In the genomic region with DNA sequence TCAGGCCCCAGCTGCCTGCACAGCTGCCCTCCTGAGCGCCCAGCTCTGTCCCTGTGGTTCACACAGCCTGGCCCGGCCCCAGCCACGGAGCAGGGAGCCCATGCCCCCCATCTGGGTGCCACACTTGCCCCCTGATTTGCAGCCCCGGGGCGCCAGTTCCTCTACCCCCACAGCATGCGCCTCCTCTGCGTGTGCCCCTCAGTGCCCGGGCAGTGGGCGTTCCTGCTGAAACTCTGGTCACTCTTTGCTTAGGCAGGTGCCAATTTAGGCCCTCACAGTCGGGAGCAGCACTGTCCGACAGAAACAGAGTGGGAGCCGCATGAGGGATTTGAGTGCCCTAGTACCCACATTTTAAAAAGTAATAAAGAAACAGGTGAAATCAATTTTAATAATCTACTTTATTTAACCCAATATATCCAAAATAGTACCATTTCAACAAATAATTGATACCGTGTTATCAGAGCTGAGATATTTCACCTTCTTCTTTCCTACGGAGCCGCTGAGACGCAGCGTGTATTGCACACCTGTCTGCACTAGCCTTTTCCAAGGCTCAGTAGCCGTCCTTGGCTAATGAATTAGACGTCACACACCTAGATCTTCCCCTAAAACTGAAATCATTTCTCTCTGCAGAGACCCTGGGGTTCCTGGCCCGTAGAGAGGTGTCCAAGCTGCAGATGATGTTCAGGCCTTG, we compare ENCODE assay signal across 15 cellular contexts.
DNase-seq lines count a peak whose midpoint lies in the region; ATAC-seq and TF ChIP-seq lines count a peak whose summit lies in the region.
"Had no signal": no experiment of that assay in that cellular context is flagged by ENCODE, and none has a peak within 500 bp of the region (broad histone marks: within the 10 kb centered on the region; RNA-seq: fewer than 3 reads in every experiment).

No MANE protein-coding gene starts in this region.

- no peak overlapping the region for H3K14ac ChIP-seq in IMR-90 (replicated peaks; ENCODE audit: low read depth, low read length)

- no peak for TF ChIP-seq CTCF in IMR-90 (conservative IDR thresholded peaks at IDR 0.05; ENCODE audit: low read depth, low read length)

- H3K56ac ChIP-seq in IMR-90 (ENCODE audit: extremely low read depth, insufficient read depth, low read length): no peak overlapping the region

- H3K27ac ChIP-seq in IMR-90 (ENCODE audit: insufficient read depth, low read length): peak overlapping the region; percentile 29; the same call in 1 of the 2 replicates
- peak overlapping the region; percentile 80 for H3K27ac ChIP-seq in duodenal mucosa (ENCODE audit: low read depth, low read length)
- peak overlapping the region; percentile 97 for H3K27ac ChIP-seq in mucosa of rectum (ENCODE audit: low read depth in 2 of 2, low read length in 2 of 2)
- peak overlapping the region; percentile 65 for H3K27ac ChIP-seq in subcutaneous abdominal adipose tissue (ENCODE audit: low read depth, low read length)
- H3K27ac ChIP-seq: C4-2B, KMS-11, psoas muscle had no signal

- peak overlapping the region; percentile 94 for H2AK9ac ChIP-seq in IMR-90 (replicated peaks; ENCODE audit: low read depth, low read length, poor library complexity)

- intact Hi-C loops in IMR-90 (cut with micrococcal nuclease): no loop called here

- peaks cover 16% of the 10 kb centered on the region for H3K4me1 Mint-ChIP-seq in stimulated activated naive CD8-positive, alpha-beta T cell treated with anti-CD3 and anti-CD28 coated beads, Interleukin-15, amount 100 ng/mL, for 72 hours

- H2BK20ac ChIP-seq in IMR-90 (ENCODE audit: low read depth, low read length): no peak overlapping the region

- H3K9ac ChIP-seq in IMR-90 (ENCODE audit: low read depth, low read length): no peak overlapping the region
- peak overlapping the region; percentile 72 to 73 for H3K9ac ChIP-seq in duodenal mucosa (ENCODE audit: low read depth in 1 of 2, low read length in 2 of 2)
- peak overlapping the region; percentile 44 to 67 for H3K9ac ChIP-seq in mucosa of rectum (ENCODE audit: low read depth in 1 of 2, low read length in 2 of 2)
- H3K9ac ChIP-seq in subcutaneous abdominal adipose tissue (ENCODE audit: low read length in 5 of 5): peak overlapping the region in 1 of 5 donors; percentile 47
- H3K9ac ChIP-seq: KMS-11 had no signal

- peak overlapping the region; percentile 90 for H2AFZ ChIP-seq in IMR-90 (replicated peaks; ENCODE audit: low read length, poor library complexity)

- H3K9me3 ChIP-seq in IMR-90 (ENCODE audit: control insufficient read depth, insufficient read depth, low read length) (no peaks in the 10 kb centered on the region), duodenal mucosa (ENCODE audit: control insufficient read depth in 1 of 2, low read length in 2 of 2) (no peaks in the 10 kb centered on the region), mucosa of rectum (ENCODE audit: control insufficient read depth in 2 of 2, low read length in 2 of 2) (no peaks in the 10 kb centered on the region), subcutaneous abdominal adipose tissue (ENCODE audit: control insufficient read depth in 5 of 5, low read length in 5 of 5) (no peaks in the 10 kb centered on the region)
- H3K9me3 ChIP-seq: psoas muscle had no signal

- H3K4me3 ChIP-seq in IMR-90 (ENCODE audit: insufficient read depth, low read depth, low read length): no peak overlapping the region
- H3K4me3 ChIP-seq in duodenal mucosa (ENCODE audit: low read depth in 1 of 2, low read length in 2 of 2): peak overlapping the region in 1 of 2 donors; percentile 15
- H3K4me3 ChIP-seq in mucosa of rectum (ENCODE audit: low read length in 2 of 2): peak overlapping the region in 1 of 2 donors; percentile 12
- no peak overlapping the region for H3K4me3 ChIP-seq in subcutaneous abdominal adipose tissue (ENCODE audit: low read depth in 1 of 5, low read length in 5 of 5)
- H3K4me3 ChIP-seq: lung, psoas muscle had no signal

- 93% methylated on average over 5 of the region's 20 CpGs; no CpG with 5 or more reads in 1 of the 2 experiments for WGBS in IMR-90 (ENCODE audit: extremely low coverage in 2 of 2, insufficient read length in 1 of 2), 2 experiments

- H3K4me3 Mint-ChIP-seq in stimulated activated naive CD8-positive, alpha-beta T cell treated with anti-CD3 and anti-CD28 coated beads, Interleukin-15, amount 100 ng/mL, for 72 hours: no peak overlapping the region

- no peak overlapping the region for H3K18ac ChIP-seq in IMR-90 (ENCODE audit: low read depth, low read length)

- H2BK5ac ChIP-seq in IMR-90 (ENCODE audit: low read depth, low read length, poor library complexity, severe bottlenecking): peak overlapping the region; percentile 70

- H3K4me2 ChIP-seq in IMR-90 (ENCODE audit: low read depth, low read length): no peak overlapping the region
- H3K4me2 ChIP-seq: KMS-11 had no signal

- in situ Hi-C loops in IMR-90 (cut with MboI; ENCODE audit: low sequenced_read_pairs): no loop called here

- H3K4ac ChIP-seq in IMR-90 (ENCODE audit: low read depth, low read length): peak overlapping the region; percentile 71; the same call in 1 of the 2 replicates

- no peak for TF ChIP-seq RAD21 in IMR-90 (IDR thresholded peaks at IDR 0.05; ENCODE audit: low read length)

- peak overlapping the region; percentile 83 for H2AK5ac ChIP-seq in IMR-90 (ENCODE audit: low read depth, low read length)

- no peak overlapping the region for H2BK120ac ChIP-seq in IMR-90 (ENCODE audit: low read depth, low read length)

- H3K9me3 Mint-ChIP-seq in stimulated activated naive CD8-positive, alpha-beta T cell treated with anti-CD3 and anti-CD28 coated beads, Interleukin-15, amount 100 ng/mL, for 72 hours: no peaks in the 10 kb centered on the region

- no peak overlapping the region for H2BK15ac ChIP-seq in IMR-90 (ENCODE audit: low read depth, low read length)

- POLR2A ChIA-PET in IMR-90 (lab: Charles Lee; ENCODE audit: unreplicated experiment): no interaction called here

- H3K27me3 Mint-ChIP-seq in stimulated activated naive CD8-positive, alpha-beta T cell treated with anti-CD3 and anti-CD28 coated beads, Interleukin-15, amount 100 ng/mL, for 72 hours: no peaks in the 10 kb centered on the region

- peaks cover 11% of the 10 kb centered on the region for H4K20me1 ChIP-seq in IMR-90 (ENCODE audit: insufficient read depth, low read length)

- peak overlapping the region in 1 of 2 donors; percentile 63 for H3K27ac Mint-ChIP-seq in stimulated activated naive CD8-positive, alpha-beta T cell treated with anti-CD3 and anti-CD28 coated beads, Interleukin-15, amount 100 ng/mL, for 72 hours

- BruUV-seq in IMR-90 (replicated peaks; lab: Mats Ljungman, UMichigan): no TSS peak

- H3K4me1 ChIP-seq in IMR-90 (ENCODE audit: control insufficient read depth, insufficient read depth, low read length): peaks cover 27% of the 10 kb centered on the region
- H3K4me1 ChIP-seq in duodenal mucosa (ENCODE audit: control insufficient read depth in 1 of 2, insufficient read depth in 2 of 2, low read length in 2 of 2): peaks cover 60 to 69% of the 10 kb centered on the region in 2 donors
- H3K4me1 ChIP-seq in mucosa of rectum (ENCODE audit: control insufficient read depth in 2 of 2, insufficient read depth in 2 of 2, low read length in 2 of 2): peaks cover 59 to 61% of the 10 kb centered on the region in 2 donors
- peaks cover 0 to 65% (median 52%) of the 10 kb centered on the region in 5 donors for H3K4me1 ChIP-seq in subcutaneous abdominal adipose tissue (ENCODE audit: control insufficient read depth in 5 of 5, insufficient read depth in 5 of 5, low read length in 5 of 5)
- H3K4me1 ChIP-seq: psoas muscle had no signal

- dilution Hi-C loops in IMR-90 (cut with HindIII; ENCODE audit: low sequenced_read_pairs, unreplicated experiment): no loop called here

- H4K5ac ChIP-seq in IMR-90 (ENCODE audit: low read depth, low read length): no peak overlapping the region

- H3K27me3 ChIP-seq in IMR-90 (ENCODE audit: control insufficient read depth, insufficient read depth, low read length): no peaks in the 10 kb centered on the region
- no peaks in the 10 kb centered on the region for H3K27me3 ChIP-seq in duodenal mucosa (ENCODE audit: control insufficient read depth in 1 of 2, insufficient read depth in 2 of 2, low read length in 2 of 2)
- no peaks in the 10 kb centered on the region for H3K27me3 ChIP-seq in mucosa of rectum (ENCODE audit: control insufficient read depth in 2 of 2, insufficient read depth in 2 of 2, low read length in 2 of 2)
- no peaks in the 10 kb centered on the region for H3K27me3 ChIP-seq in subcutaneous abdominal adipose tissue (ENCODE audit: control insufficient read depth in 5 of 5, insufficient read depth in 4 of 5, low read length in 5 of 5)

- H3K23ac ChIP-seq in IMR-90 (ENCODE audit: low read depth, low read length): no peak overlapping the region

- peak overlapping the region; percentile 32 to 44; a peak in 3 of 4 replicates for H4K8ac ChIP-seq in IMR-90 (ENCODE audit: low read depth in 2 of 2, low read length in 2 of 2)

- peaks cover 7% of the 10 kb centered on the region for H3K36me3 ChIP-seq in IMR-90 (ENCODE audit: control insufficient read depth, insufficient read depth, low read length)
- peaks cover 6 to 14% of the 10 kb centered on the region in 2 donors for H3K36me3 ChIP-seq in duodenal mucosa (ENCODE audit: control insufficient read depth in 1 of 2, insufficient read depth in 2 of 2, low read length in 2 of 2)
- H3K36me3 ChIP-seq in mucosa of rectum (ENCODE audit: control insufficient read depth in 2 of 2, insufficient read depth in 2 of 2, low read length in 2 of 2): peaks cover 9 to 11% of the 10 kb centered on the region in 2 donors
- peaks cover 0 to 21% (median 9%) of the 10 kb centered on the region in 5 donors for H3K36me3 ChIP-seq in subcutaneous abdominal adipose tissue (ENCODE audit: control insufficient read depth in 5 of 5, insufficient read depth in 5 of 5, low read length in 5 of 5)

- peaks cover 26% of the 10 kb centered on the region for H3K9me1 ChIP-seq in IMR-90 (ENCODE audit: insufficient read depth, low read length)

- TF ChIP-seq POLR2A in IMR-90 (IDR thresholded peaks at IDR 0.05; ENCODE audit: low read depth, low read length): no peak

- no peak for DNase-seq in IMR-90
- no peak for DNase-seq in stimulated activated naive CD8-positive, alpha-beta T cell treated with anti-CD3 and anti-CD28 coated beads, Interleukin-15, amount 100 ng/mL, for 72 hours
- DNase-seq in HT-29 (ENCODE audit: low spot score): no peak
- DNase-seq in SHP77 treated with DMSO at 0.1 percent for 48 hours (lab: John Stamatoyannopoulos, UW): no peak
- no peak for DNase-seq in NCI-H1105 treated with DMSO at 0.1 percent for 48 hours (lab: John Stamatoyannopoulos, UW)
- DNase-seq: NCI-H187; NCI-H82; stimulated activated CD4-positive, alpha-beta T cell treated with anti-CD3 and anti-CD28 coated beads, Interleukin-2, amount 100 ng/mL, for 24 hours had no signal

- H4K91ac ChIP-seq in IMR-90 (ENCODE audit: insufficient read depth, low read depth, low read length): peak overlapping the region; percentile 67; the same call in 1 of the 2 replicates

- H3K79me1 ChIP-seq in IMR-90 (ENCODE audit: low read depth in 1 of 2, low read length in 2 of 2): peaks cover 10 to 83% of the 10 kb centered on the region in 2 experiments

- no peak for ATAC-seq in IMR-90 (ENCODE audit: low read depth)
- ATAC-seq in stimulated activated naive CD8-positive, alpha-beta T cell treated with anti-CD3 and anti-CD28 coated beads, Interleukin-15, amount 100 ng/mL, for 72 hours: no peak

- CTCF ChIA-PET in IMR-90 (lab: Yijun Ruan, JAX): no interaction called here

TF ChIP-seq in IMR-90, 13 proteins besides CTCF, POLR2A, EP300 and RAD21 (continues in another document):
- TF ChIP-seq MAFK (IDR thresholded peaks at IDR 0.05; ENCODE audit: low read depth, low read length): no peak

Comparison
In these comparisons a context has a peak if more than half of its experiments do, and no peak if none do; other contexts are left out.
1. H3K27ac ChIP-seq: peak in every context shown above with its lines; median percentile 97 in mucosa of rectum; 80 in duodenal mucosa; 65 in subcutaneous abdominal adipose tissue; 29 in IMR-90.